In genomic region chr15:57598346-57598745, GRCh38 we compare ENCODE assay signal across 11 cellular contexts. TPM values are rescaled to one million over a fixed set of nuclear protein-coding genes. Genes with fewer than 3 reads are reported as not detected.
"Had no signal": no experiment of that assay in that cellular context is flagged by ENCODE, and none has a peak within 500 bp of the region (broad histone marks: within the 10 kb centered on the region; RNA-seq: fewer than 3 reads in every experiment).

No MANE protein-coding gene starts in this region.

- ATAC-seq: activated naive CD4-positive, alpha-beta T cell treated with anti-CD3 and anti-CD28 coated beads, Interleukin-2, amount 50 U/mL, for 72 hours; activated T-cell treated with anti-CD3 and anti-CD28 coated beads, Interleukin-2, amount 50 U/mL, for 4 hours; stimulated activated memory B cell treated with anti-CD40 and anti-IgM and Interleukin-4, amounts not matched to agents 10 μg/mL and 1 μg/mL and 100 μg/mL, for 72 hours had no signal

- DNase-seq: activated CD4-positive, alpha-beta T cell treated with anti-CD3 and anti-CD28 coated beads, Interleukin-2, amount 50 U/mL, for 48 hours; activated CD4-positive, CD25-positive, alpha-beta regulatory T cell treated with anti-CD3 and anti-CD28 coated beads, Interleukin-2, amount 50 U/mL, for 72 hours; activated effector memory CD4-positive, alpha-beta T cell treated with anti-CD3 and anti-CD28 coated beads, Interleukin-2, amount 50 U/mL, for 16 hours; activated T-cell treated with anti-CD3 and anti-CD28 coated beads, Interleukin-2, amount 50 U/mL, for 4 hours; amniotic stem cell; foreskin melanocyte; hippocampal formation; T-helper 9 cell had no signal

RNA-seq across cellular contexts. Expression of gene MYZAP, which starts 6.6 kb away (rescaled TPM):
- polyA plus RNA-seq: neural cell had no signal
